ENCODE assay signal across 8 cellular contexts in the genomic region with DNA sequence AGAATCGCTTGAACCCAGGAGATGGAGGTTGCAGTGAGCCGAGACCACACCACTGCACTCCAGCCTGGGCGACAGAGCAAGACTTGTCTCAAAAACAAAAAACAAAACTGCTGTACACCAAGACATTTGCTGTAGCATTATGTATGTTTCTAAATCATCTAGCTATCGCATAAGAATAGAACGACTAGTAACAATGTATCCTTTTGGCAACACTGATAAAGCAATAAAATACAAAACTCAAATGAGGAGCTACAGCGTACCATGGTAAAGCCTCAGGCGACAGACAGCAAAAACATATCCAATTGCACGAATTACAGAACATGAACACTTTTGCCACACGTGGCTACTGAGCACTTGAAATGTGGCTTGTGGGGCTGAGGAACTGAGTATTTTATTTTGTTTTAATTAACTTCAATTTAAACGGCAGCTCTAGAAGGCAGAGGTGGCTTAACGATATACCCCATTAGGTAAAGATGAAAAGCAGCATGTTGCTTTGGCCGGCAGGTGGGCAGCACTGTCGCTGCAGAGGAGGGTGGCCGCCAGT. TPM values are rescaled to one million over a fixed set of nuclear protein-coding genes. Genes with fewer than 3 reads are reported as not detected.
A peak's percentile ranks its signal among the peaks of the same experiment; 100 is the strongest.
DNase-seq lines count a peak whose midpoint lies in the region; ATAC-seq and TF ChIP-seq lines count a peak whose summit lies in the region.

No MANE protein-coding gene starts in this region.

- no peaks in the 10 kb centered on the region for H3K9me3 Mint-ChIP-seq in endodermal cell

- H3K27ac Mint-ChIP-seq in endodermal cell = no peak overlapping the region

- H3K4me3 ChIP-seq in GM12865 (ENCODE audit: low read depth, low read length) (peak overlapping the region; percentile 53), endodermal cell (ENCODE audit: low read length) (peak overlapping the region; percentile 91), sigmoid colon (peak overlapping the region; percentile 84 to 94 (median 89))

- intact Hi-C loops in sigmoid colon (cut with DNase I) = loop anchor here (5.0 kb wide), 2 partner anchors 265 to 385 kb away; partner anchors contain the start of genes ARSA, LMF2 and NCAPH2

- TF ChIP-seq CTCF in GM12865 (IDR thresholded peaks at IDR 0.05; ENCODE audit: insufficient read depth, low read depth, low read length, missing control alignments) (no peak), endodermal cell (conservative IDR thresholded peaks at IDR 0.05) (no peak), sigmoid colon (IDR thresholded peaks at IDR 0.05) (no peak)

- H3K4me1 ChIP-seq in endodermal cell (ENCODE audit: control insufficient read depth, insufficient read depth, low read length) = peaks cover 3% of the 10 kb centered on the region
- H3K4me1 ChIP-seq in sigmoid colon = peaks cover 3 to 54% (median 42%) of the 10 kb centered on the region in 4 donors

- WGBS in endodermal cell (ENCODE audit: insufficient coverage in 1 of 2, insufficient read length in 1 of 2), 2 experiments = 92 to 97% methylated on average over 11 to 14 of the region's 14 CpGs
- WGBS in sigmoid colon, 2 donors = 70 to 72% methylated on average over 14 of the region's 14 CpGs

- no peak for TF ChIP-seq POLR2A in sigmoid colon (IDR thresholded peaks at IDR 0.05)

- H3K36me3 ChIP-seq in endodermal cell (ENCODE audit: control insufficient read depth, insufficient read depth, low read length) = peaks cover 18% of the 10 kb centered on the region
- H3K36me3 ChIP-seq in sigmoid colon = peaks cover 6 to 39% (median 14%) of the 10 kb centered on the region in 4 donors

- ATAC-seq in HG03139 (IDR thresholded peaks at IDR 0.05; ENCODE audit: unreplicated experiment) = no peak

- DNase-seq in GM12865 (ENCODE audit: low read depth) (no peak), OCI-M1 (lab: John Stamatoyannopoulos, UW) (peak; percentile 9), endodermal cell (no peak), sigmoid colon (no peak), NCI-H1092 (lab: John Stamatoyannopoulos, UW) (no peak), NCI-H2081 (lab: John Stamatoyannopoulos, UW) (no peak), NCI-H2196 (lab: John Stamatoyannopoulos, UW; ENCODE audit: unreplicated experiment) (no peak)

- no peak overlapping the region for H3K27ac ChIP-seq in endodermal cell (ENCODE audit: low read depth, low read length)
- peak overlapping the region in 1 of 4 donors; percentile 18 for H3K27ac ChIP-seq in sigmoid colon

- H3K4me1 Mint-ChIP-seq in endodermal cell = peaks cover 20% of the 10 kb centered on the region

- no peaks in the 10 kb centered on the region for H3K27me3 Mint-ChIP-seq in endodermal cell (ENCODE audit: insufficient read depth)

- no peaks in the 10 kb centered on the region for H3K27me3 ChIP-seq in endodermal cell (ENCODE audit: control insufficient read depth, insufficient read depth, low read length, poor library complexity, severe bottlenecking)
- H3K27me3 ChIP-seq in sigmoid colon = no peaks in the 10 kb centered on the region

- H3K9ac ChIP-seq in endodermal cell (ENCODE audit: extremely low read depth, low read length, poor library complexity, severe bottlenecking) = no peak overlapping the region

- no peak for TF ChIP-seq EP300 in sigmoid colon (IDR thresholded peaks at IDR 0.05)

- H3K36me3 Mint-ChIP-seq in endodermal cell (ENCODE audit: low read depth) = peaks cover 16% of the 10 kb centered on the region

- peak overlapping the region; percentile 90 for H3K4me3 Mint-ChIP-seq in endodermal cell

- no peaks in the 10 kb centered on the region for H3K9me3 ChIP-seq in endodermal cell (ENCODE audit: control insufficient read depth, low read length)
- H3K9me3 ChIP-seq in sigmoid colon = no peaks in the 10 kb centered on the region

RNA-seq across cellular contexts. Expression of gene TUBGCP6, which starts 2.3 kb away (rescaled TPM):
- 10 to 100 TPM; 43.7 to 46.0 TPM for total RNA-seq in endodermal cell
- 39.7 TPM for polyA plus RNA-seq in endodermal cell (2013, experiment 1 of 2)
- 35.7 TPM for polyA plus RNA-seq in endodermal cell (2013, experiment 2 of 2)
- total RNA-seq in sigmoid colon = 10 to 100 TPM; 23.5 to 67.0 (median 28.2) TPM
- polyA plus RNA-seq in sigmoid colon = 10 to 100 TPM in 1 of 3 donors, 1 to 10 TPM in 2; 4.6 to 33.4 (median 4.8) TPM

RNA-seq across cellular contexts. Expression of gene HDAC10, which starts 8.6 kb away (rescaled TPM):
- total RNA-seq in endodermal cell (10 to 100 TPM; 57.2 to 62.8 TPM), sigmoid colon (10 to 100 TPM in 3 of 4 donors, 1 to 10 TPM in 1; 7.2 to 47.4 (median 14.9) TPM)
- polyA plus RNA-seq in endodermal cell (2013, experiment 1 of 2) = 33.2 TPM
- polyA plus RNA-seq in endodermal cell (2013, experiment 2 of 2) = 25.5 TPM
- 10 to 100 TPM in 2 of 3 donors, 1 to 10 TPM in 1; 8.8 to 45.9 (median 12.0) TPM for polyA plus RNA-seq in sigmoid colon

RNA-seq across cellular contexts. Expression of gene MAPK12, which starts 19.0 kb away (rescaled TPM):
- total RNA-seq in endodermal cell (10 to 100 TPM; 46.5 to 57.0 TPM), sigmoid colon (1 to 10 TPM; 2.5 to 10.0 (median 6.7) TPM)
- polyA plus RNA-seq in endodermal cell (2013, experiment 1 of 2) = 14.6 TPM
- polyA plus RNA-seq in endodermal cell (2013, experiment 2 of 2) = 13.5 TPM
- 1 to 10 TPM in 2 of 3 donors, under 1 TPM in 1; 0.60 to 6.0 (median 2.1) TPM for polyA plus RNA-seq in sigmoid colon

RNA-seq across cellular contexts. Expression of gene MAPK11, which starts 27.7 kb away (rescaled TPM):
- total RNA-seq in endodermal cell (under 1 TPM; 0.33 to 0.40 TPM), sigmoid colon (1 to 10 TPM in 3 of 4 donors, under 1 TPM in 1; 0.82 to 6.6 (median 4.5) TPM)
- polyA plus RNA-seq in endodermal cell (2013, experiment 1 of 2) = 8.8 TPM
- 8.3 TPM for polyA plus RNA-seq in endodermal cell (2013, experiment 2 of 2)
- polyA plus RNA-seq in sigmoid colon = 1 to 10 TPM in 2 of 3 donors, under 1 TPM in 1; 0.23 to 7.3 (median 1.2) TPM

RNA-seq across cellular contexts. Expression of gene SELENOO, which starts 41.7 kb away (rescaled TPM):
- 10 to 100 TPM; 22.2 to 22.9 TPM for total RNA-seq in endodermal cell
- 17.4 TPM for polyA plus RNA-seq in endodermal cell (2013, experiment 1 of 2)
- polyA plus RNA-seq in endodermal cell (2013, experiment 2 of 2) = 17.2 TPM
- total RNA-seq in sigmoid colon = 10 to 100 TPM; 17.5 to 30.2 (median 22.3) TPM
- 10 to 100 TPM; 10.2 to 26.5 (median 15.7) TPM for polyA plus RNA-seq in sigmoid colon

Comparison
In these comparisons a context has a peak if more than half of its experiments do, and no peak if none do; other contexts are left out.
1. RNA of gene MAPK12, which starts 19.0 kb away (total RNA-seq): 46.5 to 57.0 TPM in endodermal cell; 2.5 to 10.0 TPM in sigmoid colon; every median in the first group is over 4 times any median in the second.
2. Peak in every context shown above with its lines, with median percentiles within 50 percentile points of each other: H3K4me3 ChIP-seq.